In genomic region chr13:21075303-21076264, GRCh38 we compare ENCODE assay signal across 8 cellular contexts. TPM values are rescaled to one million over a fixed set of nuclear protein-coding genes. Genes with fewer than 3 reads are reported as not detected.
A peak's percentile ranks its signal among the peaks of the same experiment; 100 is the strongest.
DNase-seq lines count a peak whose midpoint lies in the region; ATAC-seq and TF ChIP-seq lines count a peak whose summit lies in the region.

No MANE protein-coding gene starts in this region.

- H3K9me3 Mint-ChIP-seq in activated naive CD8-positive, alpha-beta T cell treated with anti-CD3 and anti-CD28 coated beads, Interleukin-2, amount 50 U/mL, for 24 hours, result no peaks in the 10 kb centered on the region

- H3K27ac Mint-ChIP-seq in activated naive CD8-positive, alpha-beta T cell treated with anti-CD3 and anti-CD28 coated beads, Interleukin-2, amount 50 U/mL, for 24 hours, result peak overlapping the region; percentile 74

- peak overlapping the region; percentile 60 for H3K9ac ChIP-seq in iPS-15b (ENCODE audit: low read depth, low read length)
- H3K9ac ChIP-seq in skeletal muscle tissue (ENCODE audit: low read depth in 1 of 3, low read length in 3 of 3), result peak overlapping the region; percentile 56 to 79 (median 74)

- DNase-seq in AG09309 (ENCODE audit: low read depth) (no peak), HFF-Myc (ENCODE audit: extremely low read depth, low read depth) (no peak), amniotic stem cell (lab: John Stamatoyannopoulos, UW) (no peak), cortex of kidney (lab: John Stamatoyannopoulos, UW) (no peak)
- peak; percentile 44 for DNase-seq in activated naive CD8-positive, alpha-beta T cell treated with anti-CD3 and anti-CD28 coated beads, Interleukin-2, amount 50 U/mL, for 24 hours

- no peaks in the 10 kb centered on the region for H3K36me3 ChIP-seq in iPS-15b (ENCODE audit: control insufficient read depth, insufficient read depth, low read length)
- no peaks in the 10 kb centered on the region for H3K36me3 ChIP-seq in skeletal muscle tissue (ENCODE audit: control insufficient read depth in 3 of 3, insufficient read depth in 3 of 3, low read length in 3 of 3)

- H3K27me3 ChIP-seq in iPS-15b (ENCODE audit: control insufficient read depth, insufficient read depth, low read length), result no peaks in the 10 kb centered on the region
- H3K27me3 ChIP-seq in skeletal muscle tissue (ENCODE audit: control insufficient read depth in 3 of 3, insufficient read depth in 3 of 3, low read length in 3 of 3), result no peaks in the 10 kb centered on the region

- peaks cover 19% of the 10 kb centered on the region for H3K4me1 Mint-ChIP-seq in activated naive CD8-positive, alpha-beta T cell treated with anti-CD3 and anti-CD28 coated beads, Interleukin-2, amount 50 U/mL, for 24 hours

- peak overlapping the region; percentile 66 for H3K27ac ChIP-seq in skeletal muscle tissue (ENCODE audit: low read depth, low read length)

- H3K4me3 ChIP-seq in AG09309 (ENCODE audit: control insufficient read depth, low read depth, low read length) (peak overlapping the region; percentile 54), HFF-Myc (replicated peaks; ENCODE audit: low read depth, low read length) (peak overlapping the region; percentile 22; the same call in 1 of the 2 replicates), iPS-15b (ENCODE audit: low read depth, low read length) (peak overlapping the region; percentile 68), skeletal muscle tissue (ENCODE audit: low read length in 3 of 3) (peak overlapping the region; percentile 72 to 76 (median 73))

- H3K27me3 Mint-ChIP-seq in activated naive CD8-positive, alpha-beta T cell treated with anti-CD3 and anti-CD28 coated beads, Interleukin-2, amount 50 U/mL, for 24 hours, result peaks cover 9% of the 10 kb centered on the region

- ATAC-seq in activated naive CD8-positive, alpha-beta T cell treated with anti-CD3 and anti-CD28 coated beads, Interleukin-2, amount 50 U/mL, for 24 hours, result peak; percentile 37
- ATAC-seq in HG02588 (IDR thresholded peaks at IDR 0.05; ENCODE audit: unreplicated experiment), result no peak

- TF ChIP-seq CTCF in AG09309 (IDR thresholded peaks at IDR 0.05; ENCODE audit: control insufficient read depth, insufficient read depth, low read depth, low read length, missing control alignments), result no peak
- no peak for TF ChIP-seq CTCF in HFF-Myc (IDR thresholded peaks at IDR 0.05; ENCODE audit: low read depth, low read length, missing control alignments)

- H3K4me1 ChIP-seq in iPS-15b (ENCODE audit: control insufficient read depth, insufficient read depth, low read length), result no peaks in the 10 kb centered on the region
- peaks cover 0 to 8% (median 7%) of the 10 kb centered on the region in 3 donors for H3K4me1 ChIP-seq in skeletal muscle tissue (ENCODE audit: control insufficient read depth in 3 of 3, insufficient read depth in 3 of 3, low read length in 3 of 3)

- no peaks in the 10 kb centered on the region for H3K36me3 Mint-ChIP-seq in activated naive CD8-positive, alpha-beta T cell treated with anti-CD3 and anti-CD28 coated beads, Interleukin-2, amount 50 U/mL, for 24 hours (ENCODE audit: low read depth)

- H3K4me3 Mint-ChIP-seq in activated naive CD8-positive, alpha-beta T cell treated with anti-CD3 and anti-CD28 coated beads, Interleukin-2, amount 50 U/mL, for 24 hours, result peak overlapping the region; percentile 70

- no peaks in the 10 kb centered on the region for H3K9me3 ChIP-seq in iPS-15b (ENCODE audit: control insufficient read depth, insufficient read depth, low read length)
- H3K9me3 ChIP-seq in skeletal muscle tissue (ENCODE audit: control insufficient read depth in 3 of 3, low read length in 3 of 3), result no peaks in the 10 kb centered on the region

RNA-seq across cellular contexts. Expression of gene LATS2, which starts 14.2 kb away (rescaled TPM):
- 8.9 TPM for total RNA-seq in skeletal muscle tissue

Comparison
In these comparisons a context has a peak if more than half of its experiments do, and no peak if none do; other contexts are left out.
1. H3K4me3 ChIP-seq: peak in every context shown above with its lines; median percentile 73 in skeletal muscle tissue; 68 in iPS-15b; 54 in AG09309; 22 in HFF-Myc.